In genomic region chr12:75444444-75445136, GRCh38 we compare ENCODE assay signal across 15 cellular contexts. TPM values are rescaled to one million over a fixed set of nuclear protein-coding genes. Genes with fewer than 3 reads are reported as not detected.
DNase-seq lines count a peak whose midpoint lies in the region; ATAC-seq and TF ChIP-seq lines count a peak whose summit lies in the region.
"Had no signal": no experiment of that assay in that cellular context is flagged by ENCODE, and none has a peak within 500 bp of the region (broad histone marks: within the 10 kb centered on the region; RNA-seq: fewer than 3 reads in every experiment).

No MANE protein-coding gene starts in this region.

- H3K4me3 ChIP-seq in Loucy (ENCODE audit: low read length, poor library complexity, severe bottlenecking) (no peak overlapping the region), cardiac fibroblast (replicated peaks in 1 of 2; ENCODE audit: low read depth in 2 of 2, low read length in 2 of 2) (no peak overlapping the region), neural cell (ENCODE audit: low read length) (no peak overlapping the region)
- H3K4me3 ChIP-seq: lung had no signal

- H3K4me2 ChIP-seq in Loucy (ENCODE audit: low read depth, low read length, poor library complexity, severe bottlenecking) (no peak overlapping the region), neural cell (ENCODE audit: low read length) (no peak overlapping the region)

- H3F3A ChIP-seq in Loucy (ENCODE audit: low read depth) (no peaks in the 10 kb centered on the region), neural cell (ENCODE audit: insufficient read depth, low read length, poor library complexity, severe bottlenecking) (no peaks in the 10 kb centered on the region)

- peak; percentile 37 for TF ChIP-seq EP300 in neural cell (conservative IDR thresholded peaks at IDR 0.05; ENCODE audit: poor library complexity, severe bottlenecking)

- no peak for TF ChIP-seq RAD21 in neural cell (conservative IDR thresholded peaks at IDR 0.05)

- H3K4me3 Mint-ChIP-seq in activated T-cell treated with anti-CD3 and anti-CD28 coated beads, Interleukin-2, amount 50 U/mL, for 72 hours, result no peak overlapping the region
- H3K4me3 Mint-ChIP-seq: stimulated activated naive CD8-positive, alpha-beta T cell treated with anti-CD3 and anti-CD28 coated beads, Interleukin-15, amount 100 ng/mL, for 72 hours had no signal

- H3K9me3 Mint-ChIP-seq in activated T-cell treated with anti-CD3 and anti-CD28 coated beads, Interleukin-2, amount 50 U/mL, for 72 hours, result no peaks in the 10 kb centered on the region

- H3K36me3 Mint-ChIP-seq in activated T-cell treated with anti-CD3 and anti-CD28 coated beads, Interleukin-2, amount 50 U/mL, for 72 hours (ENCODE audit: insufficient read depth in 2 of 2), result peaks cover 4% of the 10 kb centered on the region in 2 donors

- no peak overlapping the region for H3K9ac ChIP-seq in Loucy (ENCODE audit: low read depth, low read length, poor library complexity, severe bottlenecking)
- H3K9ac ChIP-seq in neural cell (ENCODE audit: low read length), result no peak overlapping the region

- H3K36me3 ChIP-seq in Loucy (ENCODE audit: insufficient read depth, low read length) (no peaks in the 10 kb centered on the region), neural cell (ENCODE audit: insufficient read depth, low read length) (no peaks in the 10 kb centered on the region)

- H3K79me2 ChIP-seq in Loucy (ENCODE audit: insufficient read depth, low read length) (no peaks in the 10 kb centered on the region), neural cell (replicated peaks; ENCODE audit: insufficient read depth, low read length) (no peaks in the 10 kb centered on the region)

- H3K27me3 ChIP-seq in Loucy (ENCODE audit: insufficient read depth, low read length, poor library complexity, severe bottlenecking) (no peaks in the 10 kb centered on the region), neural cell (ENCODE audit: insufficient read depth, low read depth, low read length) (no peaks in the 10 kb centered on the region)

- ATAC-seq in HG03175 (IDR thresholded peaks at IDR 0.05; ENCODE audit: unreplicated experiment), result no peak
- ATAC-seq in activated T-cell treated with anti-CD3 and anti-CD28 coated beads, Interleukin-2, amount 50 U/mL, for 72 hours (replicated peaks in 1 of 2), result no peak
- ATAC-seq: stimulated activated naive CD8-positive, alpha-beta T cell treated with anti-CD3 and anti-CD28 coated beads, Interleukin-15, amount 100 ng/mL, for 72 hours had no signal

- H3K9me3 ChIP-seq in Loucy (ENCODE audit: insufficient read depth, low read depth, low read length), result no peaks in the 10 kb centered on the region
- H3K9me3 ChIP-seq in neural cell (ENCODE audit: low read length), result no peaks in the 10 kb centered on the region

- no peak overlapping the region for H3K27ac Mint-ChIP-seq in activated T-cell treated with anti-CD3 and anti-CD28 coated beads, Interleukin-2, amount 50 U/mL, for 72 hours
- H3K27ac Mint-ChIP-seq: stimulated activated naive CD8-positive, alpha-beta T cell treated with anti-CD3 and anti-CD28 coated beads, Interleukin-15, amount 100 ng/mL, for 72 hours had no signal

- peak overlapping the region; percentile 13; the same call in 1 of the 2 replicates for H2AFZ ChIP-seq in Loucy (ENCODE audit: low read length)
- H2AFZ ChIP-seq in neural cell (ENCODE audit: low read depth, low read length), result no peak overlapping the region

- H4K20me1 ChIP-seq in Loucy (ENCODE audit: insufficient read depth, low read length, poor library complexity, severe bottlenecking), result no peaks in the 10 kb centered on the region
- H4K20me1 ChIP-seq in neural cell (ENCODE audit: insufficient read depth), result no peaks in the 10 kb centered on the region

- H3K27ac ChIP-seq in neural cell (ENCODE audit: low read length), result no peak overlapping the region

- peaks cover 6% of the 10 kb centered on the region for H3K27me3 Mint-ChIP-seq in activated T-cell treated with anti-CD3 and anti-CD28 coated beads, Interleukin-2, amount 50 U/mL, for 72 hours (ENCODE audit: low read depth)

- no peaks in the 10 kb centered on the region for H3K4me1 Mint-ChIP-seq in activated T-cell treated with anti-CD3 and anti-CD28 coated beads, Interleukin-2, amount 50 U/mL, for 72 hours (ENCODE audit: low read depth)
- H3K4me1 Mint-ChIP-seq: stimulated activated naive CD8-positive, alpha-beta T cell treated with anti-CD3 and anti-CD28 coated beads, Interleukin-15, amount 100 ng/mL, for 72 hours had no signal

- TF ChIP-seq CTCF in Loucy (conservative IDR thresholded peaks at IDR 0.05; ENCODE audit: low read length) (no peak), cardiac fibroblast (IDR thresholded peaks at IDR 0.05; ENCODE audit: low read depth, low read length) (no peak), neural cell (IDR thresholded peaks at IDR 0.05; ENCODE audit: poor library complexity, severe bottlenecking) (no peak)

- no peaks in the 10 kb centered on the region for H3K9me2 ChIP-seq in Loucy (replicated peaks; ENCODE audit: low read depth, low read length)
- H3K9me2 ChIP-seq in neural cell (ENCODE audit: insufficient read depth, low read length), result no peaks in the 10 kb centered on the region

- peaks cover 13% of the 10 kb centered on the region for H3K4me1 ChIP-seq in Loucy (ENCODE audit: insufficient read depth, low read length, poor library complexity, severe bottlenecking)

- DNase-seq in CD1c-positive myeloid dendritic cell (ENCODE audit: extremely low spot score), result peak; percentile 4
- peak; percentile 25 to 78 for DNase-seq in cardiac fibroblast (ENCODE audit: low read depth in 2 of 2)
- DNase-seq in NCI-H524 treated with DMSO at 0.1 percent for 48 hours (lab: John Stamatoyannopoulos, UW), result no peak
- DNase-seq in globus pallidus (ENCODE audit: low spot score), result no peak
- DNase-seq in activated T-cell treated with anti-CD3 and anti-CD28 coated beads, Interleukin-2, amount 50 U/mL, for 72 hours, result no peak
- DNase-seq: activated CD8-positive, alpha-beta memory T cell treated with anti-CD3 and anti-CD28 coated beads for 24 hours; activated naive CD4-positive, alpha-beta T cell treated with anti-CD3 and anti-CD28 coated beads, Interleukin-2, amount 50 U/mL, for 16 hours; COR-L47; glutamatergic neuron; NCI-H2171; stimulated activated naive CD8-positive, alpha-beta T cell treated with anti-CD3 and anti-CD28 coated beads, Interleukin-15, amount 100 ng/mL, for 72 hours had no signal

TF ChIP-seq in neural cell, 6 proteins besides CTCF, POLR2A, EP300 and RAD21:
- TF ChIP-seq TAF1 (IDR thresholded peaks at IDR 0.05; ENCODE audit: low read depth), result no peak
- no peak for TF ChIP-seq SMC3 (conservative IDR thresholded peaks at IDR 0.05; ENCODE audit: poor library complexity)
- peak; percentile 23 for TF ChIP-seq POLR2AphosphoS5 (IDR thresholded peaks at IDR 0.05)

RNA-seq across cellular contexts. Expression of gene GLIPR1, which starts 36.0 kb away (rescaled TPM):
- 0.12 TPM in 1 of 2 replicates, not detected in the other for polyA plus RNA-seq in neural cell
- polyA minus RNA-seq in neural cell, result 0.23 and 0.24 TPM in 2 replicates
- 1 to 10 TPM; 6.3 to 10.0 TPM for total RNA-seq in activated T-cell treated with anti-CD3 and anti-CD28 coated beads, Interleukin-2, amount 50 U/mL, for 72 hours

RNA-seq across cellular contexts. Expression of gene GLIPR1L2, which starts 53.7 kb away (rescaled TPM):
- 0.89 and 1.0 TPM in 2 replicates for polyA plus RNA-seq in neural cell
- 0.69 TPM in 1 of 2 replicates, not detected in the other for polyA minus RNA-seq in neural cell
- under 1 TPM; 0.16 to 0.50 TPM for total RNA-seq in activated T-cell treated with anti-CD3 and anti-CD28 coated beads, Interleukin-2, amount 50 U/mL, for 72 hours

Comparison
In these comparisons a context has a peak if more than half of its experiments do, and no peak if none do; other contexts are left out.
1. DNase-seq: peak in CD1c-positive myeloid dendritic cell (single experiment) and cardiac fibroblast (2 of 2); none in NCI-H524 treated with DMSO at 0.1 percent for 48 hours (single experiment), globus pallidus (single experiment) and activated T-cell treated with anti-CD3 and anti-CD28 coated beads, Interleukin-2, amount 50 U/mL, for 72 hours (0 of 2).